In the genomic region with DNA sequence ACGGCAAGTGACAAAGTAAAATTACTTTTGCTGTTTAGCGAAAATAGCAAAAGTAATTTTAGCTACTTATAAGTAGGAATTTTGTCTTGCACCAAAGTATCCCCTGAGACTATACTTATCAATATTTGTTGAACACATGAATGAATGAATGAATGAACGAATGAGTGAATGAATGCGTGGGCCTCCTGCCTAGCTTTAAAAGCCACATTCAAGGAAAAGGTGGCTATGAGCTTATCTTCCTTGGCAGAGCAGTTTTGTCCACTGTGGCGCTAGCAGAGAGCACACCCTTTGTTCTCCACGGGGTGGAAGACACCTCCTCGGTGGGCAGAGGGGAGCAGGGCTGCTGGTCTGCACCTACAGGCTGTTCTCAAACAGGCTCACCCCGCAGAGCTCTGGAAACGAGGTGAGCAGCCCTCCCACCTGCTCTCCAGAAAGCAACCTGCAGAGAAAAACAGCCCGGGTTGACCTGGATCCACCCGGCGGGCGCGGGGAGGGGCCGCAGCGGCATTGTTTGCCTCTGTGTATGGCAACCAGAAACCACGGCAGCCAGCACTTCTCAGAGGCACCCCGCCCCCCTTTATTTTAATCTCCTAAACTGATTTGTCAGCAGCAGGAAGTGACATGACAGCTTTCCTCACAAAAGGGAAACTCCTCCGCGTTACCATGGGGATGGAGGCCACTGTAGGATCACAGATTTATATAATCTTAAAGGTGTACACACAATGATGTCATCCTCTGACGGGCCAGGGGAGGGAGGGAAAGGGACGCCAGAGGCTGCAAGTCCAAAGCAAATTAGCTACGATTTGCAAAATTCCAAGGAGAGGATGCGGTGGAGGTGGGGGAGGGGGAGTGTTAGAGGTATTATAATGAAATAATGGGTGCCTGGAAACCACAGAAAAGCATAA, we compare ENCODE assay signal across 1 cellular context.
A peak's percentile ranks its signal among the peaks of the same experiment; 100 is the strongest.
TF ChIP-seq lines count a peak whose summit lies in the region.

No MANE protein-coding gene starts in this region.

TF ChIP-seq in GM12878, 131 proteins besides CTCF, POLR2A, EP300 and RAD21 (continued from another document and continues in another):
- TF ChIP-seq CEBPZ (IDR thresholded peaks at IDR 0.05; ENCODE audit: low read depth, low read length) (no peak), ZNF24 (IDR thresholded peaks at IDR 0.05) (peak; percentile 98), GATAD2B (conservative IDR thresholded peaks at IDR 0.05; ENCODE audit: low read depth) (no peak), ZNF622 (IDR thresholded peaks at IDR 0.05) (no peak), E2F8 (IDR thresholded peaks at IDR 0.05; ENCODE audit: low read depth, partially characterized antibody) (no peak), TARDBP (IDR thresholded peaks at IDR 0.05; ENCODE audit: borderline replicate concordance) (no peak), JUND (IDR thresholded peaks at IDR 0.05; ENCODE audit: low read depth, low read length) (no peak), CHD1 (IDR thresholded peaks at IDR 0.05; ENCODE audit: low read depth, low read length) (no peak), MYB (IDR thresholded peaks at IDR 0.05; ENCODE audit: borderline replicate concordance, low read depth, low read length) (no peak), ZNF207 (IDR thresholded peaks at IDR 0.05; ENCODE audit: borderline replicate concordance) (no peak), NR2C1 (IDR thresholded peaks at IDR 0.05) (no peak), TCF12 (IDR thresholded peaks at IDR 0.05; ENCODE audit: low read depth, low read length) (no peak), BHLHE40 (IDR thresholded peaks at IDR 0.05; ENCODE audit: borderline replicate concordance in 1 of 2, low read depth in 2 of 2, low read length in 1 of 2) (no peak), KDM1A (IDR thresholded peaks at IDR 0.05; ENCODE audit: borderline replicate concordance) (no peak), YY1 (IDR thresholded peaks at IDR 0.05; ENCODE audit: low read depth, low read length) (peak; percentile 8; the same call in 1 of the 2 replicates), POU2F2 (IDR thresholded peaks at IDR 0.05; ENCODE audit: borderline replicate concordance, low read depth, low read length) (no peak), KAT2A (conservative IDR thresholded peaks at IDR 0.05; ENCODE audit: control insufficient read depth, low read depth, low read length) (no peak), SIN3A (IDR thresholded peaks at IDR 0.05; ENCODE audit: low read depth, low read length) (peak; percentile 75; the same call in 1 of the 2 replicates), PAX8 (IDR thresholded peaks at IDR 0.05) (no peak), RB1 (IDR thresholded peaks at IDR 0.05; ENCODE audit: borderline replicate concordance) (no peak), SUPT20H (IDR thresholded peaks at IDR 0.05; ENCODE audit: borderline replicate concordance, control insufficient read depth, low read depth, low read length) (no peak), POLR2AphosphoS2 (IDR thresholded peaks at IDR 0.05; ENCODE audit: low read depth, low read length) (no peak), SIX5 (IDR thresholded peaks at IDR 0.05; ENCODE audit: low read depth, low read length, severe bottlenecking) (no peak), EED (IDR thresholded peaks at IDR 0.05; ENCODE audit: low read depth) (no peak; the same call in 1 of the 2 replicates), BMI1 (IDR thresholded peaks at IDR 0.05; ENCODE audit: borderline replicate concordance) (peak; percentile 96), CREM (IDR thresholded peaks at IDR 0.05; ENCODE audit: low read depth) (peak; percentile 73; the same call in 1 of the 2 replicates), IRF5 (IDR thresholded peaks at IDR 0.05; ENCODE audit: borderline replicate concordance) (no peak), JUNB (IDR thresholded peaks at IDR 0.05) (peak; percentile 37; the same call in 1 of the 2 replicates), SUZ12 (IDR thresholded peaks at IDR 0.05; ENCODE audit: unreplicated experiment) (no peak), MEF2B (IDR thresholded peaks at IDR 0.05; ENCODE audit: partially characterized antibody, poor library complexity, severe bottlenecking) (peak; percentile 46)
- TF ChIP-seq, protein P1, sequence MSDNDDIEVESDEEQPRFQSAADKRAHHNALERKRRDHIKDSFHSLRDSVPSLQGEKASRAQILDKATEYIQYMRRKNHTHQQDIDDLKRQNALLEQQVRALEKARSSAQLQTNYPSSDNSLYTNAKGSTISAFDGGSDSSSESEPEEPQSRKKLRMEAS (IDR thresholded peaks at IDR 0.05; ENCODE audit: low read depth, low read length), result 0 out of 2 replicates have a peak, but pooled peaks have one; percentile 11
- TF ChIP-seq, protein P2, sequence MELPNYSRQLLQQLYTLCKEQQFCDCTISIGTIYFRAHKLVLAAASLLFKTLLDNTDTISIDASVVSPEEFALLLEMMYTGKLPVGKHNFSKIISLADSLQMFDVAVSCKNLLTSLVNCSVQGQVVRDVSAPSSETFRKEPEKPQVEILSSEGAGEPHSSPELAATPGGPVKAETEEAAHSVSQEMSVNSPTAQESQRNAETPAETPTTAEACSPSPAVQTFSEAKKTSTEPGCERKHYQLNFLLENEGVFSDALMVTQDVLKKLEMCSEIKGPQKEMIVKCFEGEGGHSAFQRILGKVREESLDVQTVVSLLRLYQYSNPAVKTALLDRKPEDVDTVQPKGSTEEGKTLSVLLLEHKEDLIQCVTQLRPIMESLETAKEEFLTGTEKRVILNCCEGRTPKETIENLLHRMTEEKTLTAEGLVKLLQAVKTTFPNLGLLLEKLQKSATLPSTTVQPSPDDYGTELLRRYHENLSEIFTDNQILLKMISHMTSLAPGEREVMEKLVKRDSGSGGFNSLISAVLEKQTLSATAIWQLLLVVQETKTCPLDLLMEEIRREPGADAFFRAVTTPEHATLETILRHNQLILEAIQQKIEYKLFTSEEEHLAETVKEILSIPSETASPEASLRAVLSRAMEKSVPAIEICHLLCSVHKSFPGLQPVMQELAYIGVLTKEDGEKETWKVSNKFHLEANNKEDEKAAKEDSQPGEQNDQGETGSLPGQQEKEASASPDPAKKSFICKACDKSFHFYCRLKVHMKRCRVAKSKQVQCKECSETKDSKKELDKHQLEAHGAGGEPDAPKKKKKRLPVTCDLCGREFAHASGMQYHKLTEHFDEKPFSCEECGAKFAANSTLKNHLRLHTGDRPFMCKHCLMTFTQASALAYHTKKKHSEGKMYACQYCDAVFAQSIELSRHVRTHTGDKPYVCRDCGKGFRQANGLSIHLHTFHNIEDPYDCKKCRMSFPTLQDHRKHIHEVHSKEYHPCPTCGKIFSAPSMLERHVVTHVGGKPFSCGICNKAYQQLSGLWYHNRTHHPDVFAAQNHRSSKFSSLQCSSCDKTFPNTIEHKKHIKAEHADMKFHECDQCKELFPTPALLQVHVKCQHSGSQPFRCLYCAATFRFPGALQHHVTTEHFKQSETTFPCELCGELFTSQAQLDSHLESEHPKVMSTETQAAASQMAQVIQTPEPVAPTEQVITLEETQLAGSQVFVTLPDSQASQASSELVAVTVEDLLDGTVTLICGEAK (IDR thresholded peaks at IDR 0.05; ENCODE audit: borderline replicate concordance), result peak; percentile 78; the same call in 1 of the 2 replicates
- TF ChIP-seq, protein P3, sequence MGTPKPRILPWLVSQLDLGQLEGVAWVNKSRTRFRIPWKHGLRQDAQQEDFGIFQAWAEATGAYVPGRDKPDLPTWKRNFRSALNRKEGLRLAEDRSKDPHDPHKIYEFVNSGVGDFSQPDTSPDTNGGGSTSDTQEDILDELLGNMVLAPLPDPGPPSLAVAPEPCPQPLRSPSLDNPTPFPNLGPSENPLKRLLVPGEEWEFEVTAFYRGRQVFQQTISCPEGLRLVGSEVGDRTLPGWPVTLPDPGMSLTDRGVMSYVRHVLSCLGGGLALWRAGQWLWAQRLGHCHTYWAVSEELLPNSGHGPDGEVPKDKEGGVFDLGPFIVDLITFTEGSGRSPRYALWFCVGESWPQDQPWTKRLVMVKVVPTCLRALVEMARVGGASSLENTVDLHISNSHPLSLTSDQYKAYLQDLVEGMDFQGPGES (IDR thresholded peaks at IDR 0.05), result no peak
- TF ChIP-seq, protein P4, sequence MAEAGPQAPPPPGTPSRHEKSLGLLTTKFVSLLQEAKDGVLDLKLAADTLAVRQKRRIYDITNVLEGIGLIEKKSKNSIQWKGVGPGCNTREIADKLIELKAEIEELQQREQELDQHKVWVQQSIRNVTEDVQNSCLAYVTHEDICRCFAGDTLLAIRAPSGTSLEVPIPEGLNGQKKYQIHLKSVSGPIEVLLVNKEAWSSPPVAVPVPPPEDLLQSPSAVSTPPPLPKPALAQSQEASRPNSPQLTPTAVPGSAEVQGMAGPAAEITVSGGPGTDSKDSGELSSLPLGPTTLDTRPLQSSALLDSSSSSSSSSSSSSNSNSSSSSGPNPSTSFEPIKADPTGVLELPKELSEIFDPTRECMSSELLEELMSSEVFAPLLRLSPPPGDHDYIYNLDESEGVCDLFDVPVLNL (IDR thresholded peaks at IDR 0.05; ENCODE audit: low read depth, low read length), result no peak
- TF ChIP-seq, protein P5, sequence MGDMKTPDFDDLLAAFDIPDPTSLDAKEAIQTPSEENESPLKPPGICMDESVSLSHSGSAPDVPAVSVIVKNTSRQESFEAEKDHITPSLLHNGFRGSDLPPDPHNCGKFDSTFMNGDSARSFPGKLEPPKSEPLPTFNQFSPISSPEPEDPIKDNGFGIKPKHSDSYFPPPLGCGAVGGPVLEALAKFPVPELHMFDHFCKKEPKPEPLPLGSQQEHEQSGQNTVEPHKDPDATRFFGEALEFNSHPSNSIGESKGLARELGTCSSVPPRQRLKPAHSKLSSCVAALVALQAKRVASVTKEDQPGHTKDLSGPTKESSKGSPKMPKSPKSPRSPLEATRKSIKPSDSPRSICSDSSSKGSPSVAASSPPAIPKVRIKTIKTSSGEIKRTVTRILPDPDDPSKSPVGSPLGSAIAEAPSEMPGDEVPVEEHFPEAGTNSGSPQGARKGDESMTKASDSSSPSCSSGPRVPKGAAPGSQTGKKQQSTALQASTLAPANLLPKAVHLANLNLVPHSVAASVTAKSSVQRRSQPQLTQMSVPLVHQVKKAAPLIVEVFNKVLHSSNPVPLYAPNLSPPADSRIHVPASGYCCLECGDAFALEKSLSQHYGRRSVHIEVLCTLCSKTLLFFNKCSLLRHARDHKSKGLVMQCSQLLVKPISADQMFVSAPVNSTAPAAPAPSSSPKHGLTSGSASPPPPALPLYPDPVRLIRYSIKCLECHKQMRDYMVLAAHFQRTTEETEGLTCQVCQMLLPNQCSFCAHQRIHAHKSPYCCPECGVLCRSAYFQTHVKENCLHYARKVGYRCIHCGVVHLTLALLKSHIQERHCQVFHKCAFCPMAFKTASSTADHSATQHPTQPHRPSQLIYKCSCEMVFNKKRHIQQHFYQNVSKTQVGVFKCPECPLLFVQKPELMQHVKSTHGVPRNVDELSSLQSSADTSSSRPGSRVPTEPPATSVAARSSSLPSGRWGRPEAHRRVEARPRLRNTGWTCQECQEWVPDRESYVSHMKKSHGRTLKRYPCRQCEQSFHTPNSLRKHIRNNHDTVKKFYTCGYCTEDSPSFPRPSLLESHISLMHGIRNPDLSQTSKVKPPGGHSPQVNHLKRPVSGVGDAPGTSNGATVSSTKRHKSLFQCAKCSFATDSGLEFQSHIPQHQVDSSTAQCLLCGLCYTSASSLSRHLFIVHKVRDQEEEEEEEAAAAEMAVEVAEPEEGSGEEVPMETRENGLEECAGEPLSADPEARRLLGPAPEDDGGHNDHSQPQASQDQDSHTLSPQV (IDR thresholded peaks at IDR 0.05), result no peak
